20 cellular contexts compared by ENCODE assay signal in genomic region chr17:80353718-80354275, GRCh38.
"Had no signal": no experiment of that assay in that cellular context is flagged by ENCODE, and none has a peak within 500 bp of the region (broad histone marks: within the 10 kb centered on the region; RNA-seq: fewer than 3 reads in every experiment).

No MANE protein-coding gene starts in this region.

- H3K36me3 ChIP-seq: neural progenitor cell had no signal

- H3K9me3 Mint-ChIP-seq: brain; effector memory CD8-positive, alpha-beta T cell; immature natural killer cell; naive thymus-derived CD8-positive, alpha-beta T cell; neural progenitor cell; stimulated activated naive CD8-positive, alpha-beta T cell treated with anti-CD3 and anti-CD28 coated beads, Interleukin-15, amount 100 ng/mL, for 72 hours had no signal

- H3K27me3 Mint-ChIP-seq: brain; effector memory CD8-positive, alpha-beta T cell; naive thymus-derived CD8-positive, alpha-beta T cell; stimulated activated naive CD8-positive, alpha-beta T cell treated with anti-CD3 and anti-CD28 coated beads, Interleukin-15, amount 100 ng/mL, for 72 hours had no signal

- H3K4me1 Mint-ChIP-seq: brain, neural progenitor cell had no signal

- H3K4me3 Mint-ChIP-seq: brain; naive thymus-derived CD8-positive, alpha-beta T cell; neural progenitor cell; stimulated activated naive CD8-positive, alpha-beta T cell treated with anti-CD3 and anti-CD28 coated beads, Interleukin-15, amount 100 ng/mL, for 72 hours had no signal

- H3K4me3 ChIP-seq: colonic mucosa, dorsolateral prefrontal cortex, lung, neural progenitor cell, psoas muscle, right atrium auricular region, tibial nerve had no signal

- H3K27ac Mint-ChIP-seq: neural progenitor cell had no signal

- H3K4me1 ChIP-seq: colonic mucosa, neural progenitor cell, psoas muscle, right atrium auricular region, tibial nerve had no signal

- H3K27ac ChIP-seq: colonic mucosa, dorsolateral prefrontal cortex, neural progenitor cell, psoas muscle, right atrium auricular region, tibial nerve had no signal

- H3K27me3 ChIP-seq: colonic mucosa, dorsolateral prefrontal cortex, neural progenitor cell, right atrium auricular region, tibial nerve had no signal

- H3K9me3 ChIP-seq: colonic mucosa, psoas muscle, right atrium auricular region, tibial nerve had no signal

- ATAC-seq: effector memory CD8-positive, alpha-beta T cell; naive thymus-derived CD8-positive, alpha-beta T cell; psoas muscle; SK-N-SH treated with all-trans-retinoic acid at 6 μM for 48 hours; stimulated activated naive CD8-positive, alpha-beta T cell treated with anti-CD3 and anti-CD28 coated beads, Interleukin-15, amount 100 ng/mL, for 72 hours had no signal

- DNase-seq: activated CD4-positive, alpha-beta T cell treated with anti-CD3 and anti-CD28 coated beads, Interleukin-2, amount 50 U/mL, for 4 hours; activated CD8-positive, alpha-beta memory T cell treated with anti-CD3 and anti-CD28 coated beads for 24 hours; activated CD8-positive, alpha-beta memory T cell treated with anti-CD3 and anti-CD28 coated beads, Interleukin-2, amount 50 U/mL, for 4 hours; central memory CD4-positive, alpha-beta T cell; colonic mucosa; dorsolateral prefrontal cortex; effector memory CD8-positive, alpha-beta T cell; foreskin melanocyte; immature natural killer cell; naive thymus-derived CD8-positive, alpha-beta T cell; stimulated activated CD4-positive, alpha-beta T cell treated with anti-CD3 and anti-CD28 coated beads, Interleukin-1b, Interleukin-23, amount 100 ng/mL, for 48 hours; stimulated activated naive CD8-positive, alpha-beta T cell treated with anti-CD3 and anti-CD28 coated beads, Interleukin-15, amount 100 ng/mL, for 72 hours; T-helper 9 cell had no signal
